ENCODE assay signal across 8 cellular contexts in the genomic region with DNA sequence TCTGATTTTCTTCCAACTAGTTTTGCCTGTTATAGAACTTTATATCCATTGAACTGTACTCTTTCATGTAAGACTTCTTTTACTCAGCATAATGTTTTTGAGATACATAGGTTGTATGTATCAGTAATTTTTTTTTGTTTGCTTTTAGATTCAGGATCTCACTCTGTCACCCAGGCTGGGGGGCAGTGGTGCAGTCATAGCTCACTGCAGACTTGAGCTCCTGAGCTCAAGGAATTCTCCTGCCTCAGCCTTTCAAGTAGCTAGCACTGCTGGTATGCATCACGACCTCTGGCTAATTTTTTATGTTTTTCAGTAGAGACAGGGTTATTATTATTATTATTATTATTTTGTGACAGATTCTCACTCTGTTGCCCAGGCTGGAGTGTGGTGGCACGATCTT.
DNase-seq lines count a peak whose midpoint lies in the region; ATAC-seq, FAIRE-seq and TF ChIP-seq lines count a peak whose summit lies in the region.

No MANE protein-coding gene starts in this region.

- H3K36me3 ChIP-seq in right atrium auricular region = no peaks in the 10 kb centered on the region
- H3K36me3 ChIP-seq in mesodermal cell (ENCODE audit: control insufficient read depth, insufficient read depth, low read length) = no peaks in the 10 kb centered on the region
- no peaks in the 10 kb centered on the region for H3K36me3 ChIP-seq in vagina

- no peak for FAIRE-seq in RCC 7860 (lab: Jason Lieb, UNC)

- TF ChIP-seq CTCF in right atrium auricular region (IDR thresholded peaks at IDR 0.05) = no peak
- no peak for TF ChIP-seq CTCF in astrocyte of the cerebellum (IDR thresholded peaks at IDR 0.05; ENCODE audit: low read depth, low read length, missing control alignments)
- TF ChIP-seq CTCF in vagina (IDR thresholded peaks at IDR 0.05) = no peak

- no peaks in the 10 kb centered on the region for H3K27me3 ChIP-seq in right atrium auricular region
- no peaks in the 10 kb centered on the region for H3K27me3 ChIP-seq in vagina

- in situ Hi-C loops in astrocyte of the cerebellum (cut with HindIII; ENCODE audit: low sequenced_read_pairs) = no loop called here

- peak overlapping the region in 1 of 2 donors; percentile 63 for H3K27ac ChIP-seq in right atrium auricular region
- no peak overlapping the region for H3K27ac ChIP-seq in mesodermal cell (ENCODE audit: low read depth, low read length, severe bottlenecking)
- peak overlapping the region; percentile 73 for H3K27ac ChIP-seq in vagina

- H3K4me3 ChIP-seq in right atrium auricular region (peak overlapping the region; percentile 50 to 66), astrocyte of the cerebellum (ENCODE audit: low read depth, low read length) (peak overlapping the region; percentile 50), mesodermal cell (ENCODE audit: extremely low read depth, insufficient read depth, low read length, poor library complexity, severe bottlenecking) (peak overlapping the region; percentile 47), vagina (peak overlapping the region; percentile 62 to 64)

- DNase-seq in right atrium auricular region (ENCODE audit: low spot score) (no peak), left ventricle myocardium superior (no peak), astrocyte of the cerebellum (ENCODE audit: low read depth) (no peak), vagina (ENCODE audit: extremely low spot score in 2 of 2) (no peak), RCC 7860 (ENCODE audit: low spot score) (no peak), NCI-H128 (lab: John Stamatoyannopoulos, UW; ENCODE audit: unreplicated experiment) (no peak)

- TF ChIP-seq POLR2A in vagina (IDR thresholded peaks at IDR 0.05) = no peak

- ATAC-seq in left ventricle myocardium superior (no peak), GM21390 (IDR thresholded peaks at IDR 0.05; ENCODE audit: unreplicated experiment) (no peak)

- intact Hi-C loops in left ventricle myocardium superior (cut with micrococcal nuclease) (no loop called here), vagina (cut with DNase I) (no loop called here)

- H3K4me1 ChIP-seq in right atrium auricular region (peaks cover 0 to 8% of the 10 kb centered on the region in 2 donors), mesodermal cell (ENCODE audit: control insufficient read depth, insufficient read depth, low read length, poor library complexity, severe bottlenecking) (no peaks in the 10 kb centered on the region), vagina (peaks cover 13% of the 10 kb centered on the region)

- H3K9me3 ChIP-seq in right atrium auricular region (no peaks in the 10 kb centered on the region), mesodermal cell (ENCODE audit: control insufficient read depth, low read length) (no peaks in the 10 kb centered on the region), vagina (no peaks in the 10 kb centered on the region)

- WGBS in mesodermal cell (ENCODE audit: insufficient coverage in 2 of 2), 2 experiments = 100% methylated on average over 1 of the region's 2 CpGs
